ENCODE assay signal across 8 cellular contexts in genomic region chr3:160564949-160565441, GRCh38. TPM values are rescaled to one million over a fixed set of nuclear protein-coding genes. Genes with fewer than 3 reads are reported as not detected.
A peak's percentile ranks its signal among the peaks of the same experiment; 100 is the strongest.
DNase-seq lines count a peak whose midpoint lies in the region; ATAC-seq and TF ChIP-seq lines count a peak whose summit lies in the region.

No MANE protein-coding gene starts in this region.

- TF ChIP-seq CTCF in OCI-LY1 (IDR thresholded peaks at IDR 0.05; ENCODE audit: low read length): no peak

- H3K4me3 ChIP-seq in BLaER1 (peak overlapping the region; percentile 98), OCI-LY1 (ENCODE audit: low read depth, low read length, poor library complexity, severe bottlenecking) (peak overlapping the region; percentile 70)

- H4K20me1 ChIP-seq in BLaER1 (peaks cover 50% of the 10 kb centered on the region), OCI-LY1 (ENCODE audit: insufficient read depth, low read length) (no peaks in the 10 kb centered on the region)

- no peaks in the 10 kb centered on the region for H3F3A ChIP-seq in OCI-LY1 (ENCODE audit: insufficient read depth, low read length)

- H3K4me2 ChIP-seq in BLaER1 (peak overlapping the region; percentile 90), OCI-LY1 (ENCODE audit: low read length) (peak overlapping the region; percentile 58)

- H3K9ac ChIP-seq in BLaER1: peak overlapping the region; percentile 99
- peak overlapping the region; percentile 90 for H3K9ac ChIP-seq in OCI-LY1 (ENCODE audit: low read length)

- DNase-seq in activated naive CD4-positive, alpha-beta T cell treated with anti-CD3 and anti-CD28 coated beads, Interleukin-2, amount 50 U/mL, for 72 hours (ENCODE audit: low spot score in 2 of 2): no peak
- DNase-seq in Right ventricle myocardium superior: peak; percentile 86
- DNase-seq in posterior cingulate gyrus: peak in 6 of 10 donors; percentile 34 to 88 (median 52)
- DNase-seq in midbrain (lab: John Stamatoyannopoulos, UW): no peak

- peaks cover 10% of the 10 kb centered on the region; the same call in 1 of the 2 replicates for H3K9me3 ChIP-seq in BLaER1
- no peaks in the 10 kb centered on the region for H3K9me3 ChIP-seq in OCI-LY1 (ENCODE audit: low read length)

- H2AFZ ChIP-seq in OCI-LY1 (ENCODE audit: low read length): no peak overlapping the region

- peak; percentile 45 for ATAC-seq in GM19025 (IDR thresholded peaks at IDR 0.05; ENCODE audit: low read depth, unreplicated experiment)
- peak; percentile 47 for ATAC-seq in HG03159 (IDR thresholded peaks at IDR 0.05; ENCODE audit: unreplicated experiment)
- ATAC-seq in activated naive CD4-positive, alpha-beta T cell treated with anti-CD3 and anti-CD28 coated beads, Interleukin-2, amount 50 U/mL, for 72 hours: peak; percentile 60 to 72
- ATAC-seq in Right ventricle myocardium superior (ENCODE audit: poor library complexity): peak; percentile 76

- H3K27me3 ChIP-seq in BLaER1: no peaks in the 10 kb centered on the region
- no peaks in the 10 kb centered on the region for H3K27me3 ChIP-seq in OCI-LY1 (ENCODE audit: insufficient read depth, low read length)

- H3K36me3 Mint-ChIP-seq in activated naive CD4-positive, alpha-beta T cell treated with anti-CD3 and anti-CD28 coated beads, Interleukin-2, amount 50 U/mL, for 72 hours: peaks cover 40 to 49% of the 10 kb centered on the region in 2 donors

- H3K4me1 ChIP-seq in BLaER1 (peaks cover 51% of the 10 kb centered on the region), OCI-LY1 (ENCODE audit: insufficient read depth, low read length, severe bottlenecking) (peaks cover 55% of the 10 kb centered on the region)

- peak overlapping the region; percentile 94 to 95 for H3K27ac Mint-ChIP-seq in activated naive CD4-positive, alpha-beta T cell treated with anti-CD3 and anti-CD28 coated beads, Interleukin-2, amount 50 U/mL, for 72 hours

- intact Hi-C loops in Right ventricle myocardium superior (cut with DNase I) (loop anchor here (10.0 kb wide), 1 partner anchor 190 kb away; the partner anchor contains the start of gene PPM1L), posterior cingulate gyrus (cut with DNase I) (loop anchor here (1.0 to 2.0 kb wide), 2 partner anchors 166 to 190 kb away; partner anchors contain the start of genes IFT80 and SMC4)

- H3K27ac ChIP-seq in BLaER1: peak overlapping the region; percentile 96
- H3K27ac ChIP-seq in OCI-LY1 (ENCODE audit: low read depth, low read length, poor library complexity, severe bottlenecking): peak overlapping the region; percentile 61

- peaks cover 9% of the 10 kb centered on the region in 2 donors for H3K9me3 Mint-ChIP-seq in activated naive CD4-positive, alpha-beta T cell treated with anti-CD3 and anti-CD28 coated beads, Interleukin-2, amount 50 U/mL, for 72 hours

- H3K36me3 ChIP-seq in BLaER1 (peaks cover 35% of the 10 kb centered on the region), OCI-LY1 (ENCODE audit: insufficient read depth, low read length) (peaks cover 34% of the 10 kb centered on the region)

- no peaks in the 10 kb centered on the region for H3K9me2 ChIP-seq in OCI-LY1 (ENCODE audit: low read depth, low read length)

- H3K79me2 ChIP-seq in OCI-LY1 (ENCODE audit: insufficient read depth, low read length): peaks cover 46% of the 10 kb centered on the region

RNA-seq across cellular contexts. Expression of gene KPNA4, which starts 0.4 kb away (rescaled TPM):
- total RNA-seq in activated naive CD4-positive, alpha-beta T cell treated with anti-CD3 and anti-CD28 coated beads, Interleukin-2, amount 50 U/mL, for 72 hours: 10 to 100 TPM; 32.9 to 86.8 TPM
- 114 TPM for total RNA-seq in Right ventricle myocardium superior

Comparison
In these comparisons a context has a peak if more than half of its experiments do, and no peak if none do; other contexts are left out.
1. DNase-seq: peak in Right ventricle myocardium superior (single experiment) and posterior cingulate gyrus (6 of 10); none in activated naive CD4-positive, alpha-beta T cell treated with anti-CD3 and anti-CD28 coated beads, Interleukin-2, amount 50 U/mL, for 72 hours (0 of 2) and midbrain (single experiment).
2. Peak in every context shown above with its lines, with median percentiles within 50 percentile points of each other: ATAC-seq.